In the genomic region with DNA sequence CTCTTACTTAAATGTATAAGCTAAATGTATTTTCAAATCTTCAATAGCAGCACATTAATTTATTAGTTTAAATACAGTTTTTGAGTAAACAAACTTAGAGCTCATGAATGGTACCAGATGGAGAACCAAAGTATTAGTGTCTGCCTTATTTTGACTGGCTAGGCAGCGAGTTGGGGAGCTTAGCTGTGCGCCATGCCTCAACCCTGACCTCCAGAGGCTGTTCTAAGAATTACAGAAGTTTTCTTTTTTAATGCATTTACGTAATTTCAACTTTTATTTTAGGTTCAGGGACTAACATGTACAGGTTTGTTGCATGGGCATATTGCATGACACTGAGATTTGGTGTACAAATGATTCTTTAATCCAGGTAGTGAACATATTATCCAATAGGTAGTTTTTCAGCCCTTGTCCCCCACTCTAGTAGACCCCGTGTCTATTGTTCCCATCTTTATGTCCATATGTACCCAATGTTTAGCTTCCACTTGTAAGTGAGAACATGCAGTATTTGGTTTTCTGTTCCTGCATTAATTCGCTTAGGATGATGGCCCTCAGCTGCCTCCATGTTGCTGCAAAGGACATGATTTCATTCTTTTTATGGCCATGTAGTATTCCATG, we compare ENCODE assay signal across 8 cellular contexts.
DNase-seq lines count a peak whose midpoint lies in the region; ATAC-seq and TF ChIP-seq lines count a peak whose summit lies in the region.

No MANE protein-coding gene starts in this region.

- ATAC-seq in GM19452 (IDR thresholded peaks at IDR 0.05; ENCODE audit: unreplicated experiment) (peak; percentile 95), HG03432 (IDR thresholded peaks at IDR 0.05; ENCODE audit: unreplicated experiment) (peak; percentile 88)

- no peak overlapping the region for H3K4me3 ChIP-seq in transverse colon

- no peaks in the 10 kb centered on the region for H3K4me1 ChIP-seq in transverse colon

- TF ChIP-seq POLR2A in transverse colon (IDR thresholded peaks at IDR 0.05) = no peak

- peak; percentile 46 to 67 (median 65) for TF ChIP-seq CTCF in transverse colon (IDR thresholded peaks at IDR 0.05)

- no peaks in the 10 kb centered on the region for H3K9me3 ChIP-seq in transverse colon

- no peak for TF ChIP-seq EP300 in transverse colon (IDR thresholded peaks at IDR 0.05; ENCODE audit: low read depth)

- no peak overlapping the region for H3K27ac ChIP-seq in transverse colon

- WGBS in transverse colon (ENCODE audit: low coverage in 1 of 2), 2 donors = 12 to 31% methylated on average over 4 to 5 of the region's 5 CpGs

- in situ Hi-C loops in transverse colon (cut with MboI; ENCODE audit: low pct_ligation_motif_present in 1 of 4, low pct_unique_long_range_greater_than_20kb in 1 of 4, low sequenced_read_pairs in 3 of 4) = no loop called here

- DNase-seq in GDM1 (lab: John Stamatoyannopoulos, UW) (peak; percentile 5), RPMI8226 (peak; percentile 52), germinal center (ENCODE audit: low spot score) (peak; percentile 15), transverse colon (no peak)
- no peak for DNase-seq in stimulated activated CD8-positive, alpha-beta memory T cell treated with anti-CD3 and anti-CD28 coated beads, Interleukin-4, amount 100 ng/mL, for 48 hours
- no peak for DNase-seq in stimulated activated CD4-positive, alpha-beta T cell treated with anti-CD3 and anti-CD28 coated beads, Interleukin-12 subunit alpha, Interleukin-12 subunit beta, amount 100 ng/mL, for 4 hours

- intact Hi-C loops in transverse colon (cut with DNase I; ENCODE audit: low total_unique reads) = no loop called here

- no peaks in the 10 kb centered on the region for H3K27me3 ChIP-seq in transverse colon

- no peaks in the 10 kb centered on the region for H3K36me3 ChIP-seq in transverse colon

Comparison
In these comparisons a context has a peak if more than half of its experiments do, and no peak if none do; other contexts are left out.
1. DNase-seq: peak in GDM1 (single experiment), RPMI8226 (single experiment) and germinal center (single experiment); none in transverse colon (single experiment), stimulated activated CD8-positive, alpha-beta memory T cell treated with anti-CD3 and anti-CD28 coated beads, Interleukin-4, amount 100 ng/mL, for 48 hours (single experiment) and stimulated activated CD4-positive, alpha-beta T cell treated with anti-CD3 and anti-CD28 coated beads, Interleukin-12 subunit alpha, Interleukin-12 subunit beta, amount 100 ng/mL, for 4 hours (single experiment).